In genomic region chr9:98097836-98098235, GRCh38 we compare ENCODE assay signal across 10 cellular contexts. TPM values are rescaled to one million over a fixed set of nuclear protein-coding genes. Genes with fewer than 3 reads are reported as not detected.
DNase-seq lines count a peak whose midpoint lies in the region; ATAC-seq, FAIRE-seq and TF ChIP-seq lines count a peak whose summit lies in the region.
"Had no signal": no experiment of that assay in that cellular context is flagged by ENCODE, and none has a peak within 500 bp of the region (broad histone marks: within the 10 kb centered on the region; RNA-seq: fewer than 3 reads in every experiment).

No MANE protein-coding gene starts in this region.

- H3K4me3 Mint-ChIP-seq in CD8-positive, alpha-beta memory T cell: peak overlapping the region in 2 of 7 donors; percentile 9 to 46
- peak overlapping the region; percentile 53 for H3K4me3 Mint-ChIP-seq in activated CD4-positive, alpha-beta T cell treated with anti-CD3 and anti-CD28 coated beads, Interleukin-2, amount 10 ng/mL, durations not matched to agents 24 days and 14 days
- H3K4me3 Mint-ChIP-seq: brain had no signal

- no peaks in the 10 kb centered on the region for H3K27me3 Mint-ChIP-seq in CD8-positive, alpha-beta memory T cell
- H3K27me3 Mint-ChIP-seq in activated CD4-positive, alpha-beta T cell treated with anti-CD3 and anti-CD28 coated beads, Interleukin-2, amount 10 ng/mL, durations not matched to agents 24 days and 14 days: no peaks in the 10 kb centered on the region

- no peak overlapping the region for H3K27ac ChIP-seq in CD8-positive, alpha-beta memory T cell (ENCODE audit: low read depth, low read length)
- no peak overlapping the region for H3K27ac ChIP-seq in hepatocyte
- H3K27ac ChIP-seq in small intestine (ENCODE audit: low read depth in 1 of 2, low read length in 1 of 2): no peak overlapping the region

- peaks cover 64% of the 10 kb centered on the region for H3K4me1 ChIP-seq in CD8-positive, alpha-beta memory T cell (ENCODE audit: insufficient read depth, low read length)
- H3K4me1 ChIP-seq in hepatocyte (ENCODE audit: insufficient read depth) (peaks cover 5% of the 10 kb centered on the region), small intestine (ENCODE audit: control insufficient read depth in 2 of 2, insufficient read depth in 1 of 2, low read depth in 1 of 2, low read length in 1 of 2) (peaks cover 0 to 4% of the 10 kb centered on the region in 2 donors)

- H3K4me2 ChIP-seq in hepatocyte: no peak overlapping the region

- intact Hi-C loops in activated CD4-positive, alpha-beta T cell treated with anti-CD3 and anti-CD28 coated beads, Interleukin-2, amount 10 ng/mL, durations not matched to agents 24 days and 14 days (cut with micrococcal nuclease): loop anchor here (1.0 to 2.0 kb wide), 4 partner anchors 10 to 41 kb away; partner anchors contain the start of gene NANS

- H3K27ac Mint-ChIP-seq in CD8-positive, alpha-beta memory T cell: peak overlapping the region in 7 of 8 donors; percentile 58 to 92 (median 86)
- peak overlapping the region; percentile 89 for H3K27ac Mint-ChIP-seq in activated CD4-positive, alpha-beta T cell treated with anti-CD3 and anti-CD28 coated beads, Interleukin-2, amount 10 ng/mL, durations not matched to agents 24 days and 14 days

- ATAC-seq in HG03175 (IDR thresholded peaks at IDR 0.05; ENCODE audit: unreplicated experiment): no peak

- DNase-seq in CD8-positive, alpha-beta memory T cell: peak in 2 of 5 donors; percentile 9 to 20
- DNase-seq in LNCaP clone FGC (ENCODE audit: low read depth) (peak; percentile 77), hepatocyte (ENCODE audit: low spot score) (peak; percentile 34), CD1c-positive myeloid dendritic cell (ENCODE audit: extremely low spot score) (no peak), mucosa of gallbladder (ENCODE audit: low spot score) (no peak), small intestine (no peak)
- peak; percentile 87 for DNase-seq in activated CD4-positive, alpha-beta T cell treated with anti-CD3 and anti-CD28 coated beads, Interleukin-2, amount 10 ng/mL, durations not matched to agents 24 days and 14 days

- no peaks in the 10 kb centered on the region for H4K20me1 ChIP-seq in hepatocyte (ENCODE audit: insufficient read depth, poor library complexity, severe bottlenecking)

- H2AFZ ChIP-seq in hepatocyte: no peak overlapping the region

- FAIRE-seq in small intestine (lab: Jason Lieb, UNC): no peak

- H3K36me3 ChIP-seq in CD8-positive, alpha-beta memory T cell (ENCODE audit: insufficient read depth, low read length): peaks cover 23% of the 10 kb centered on the region
- no peaks in the 10 kb centered on the region for H3K36me3 ChIP-seq in hepatocyte (replicated peaks; ENCODE audit: insufficient read depth, low read depth)
- H3K36me3 ChIP-seq in small intestine (ENCODE audit: control insufficient read depth in 2 of 2, insufficient read depth in 2 of 2, low read length in 2 of 2): peaks cover 7 to 23% of the 10 kb centered on the region in 2 donors

- TF ChIP-seq CTCF in LNCaP clone FGC (IDR thresholded peaks at IDR 0.05; ENCODE audit: control insufficient read depth, extremely low read depth, insufficient read depth) (no peak), hepatocyte (IDR thresholded peaks at IDR 0.05; ENCODE audit: poor library complexity) (no peak)

- CTCF ChIA-PET in CD8-positive, alpha-beta memory T cell (lab: Charles Lee): interaction anchor here (1.3 to 4.0 kb wide), 3 partner anchors 10 to 158 kb away, joined by 3 to 17 read pairs (median 9); partner anchors contain the start of genes TBC1D2 and TRIM14

- H3K9me2 ChIP-seq in hepatocyte (replicated peaks; ENCODE audit: insufficient read depth): no peaks in the 10 kb centered on the region

- peaks cover 23 to 69% (median 27%) of the 10 kb centered on the region in 3 donors for H3K36me3 Mint-ChIP-seq in CD8-positive, alpha-beta memory T cell
- peaks cover 66% of the 10 kb centered on the region for H3K36me3 Mint-ChIP-seq in activated CD4-positive, alpha-beta T cell treated with anti-CD3 and anti-CD28 coated beads, Interleukin-2, amount 10 ng/mL, durations not matched to agents 24 days and 14 days (ENCODE audit: low read depth)
- H3K36me3 Mint-ChIP-seq: brain had no signal

- no peaks in the 10 kb centered on the region for H3K79me2 ChIP-seq in hepatocyte

- no peaks in the 10 kb centered on the region for H3K9me3 Mint-ChIP-seq in CD8-positive, alpha-beta memory T cell
- H3K9me3 Mint-ChIP-seq in activated CD4-positive, alpha-beta T cell treated with anti-CD3 and anti-CD28 coated beads, Interleukin-2, amount 10 ng/mL, durations not matched to agents 24 days and 14 days: no peaks in the 10 kb centered on the region
- H3K9me3 Mint-ChIP-seq: brain had no signal

- no peaks in the 10 kb centered on the region for H3K9me3 ChIP-seq in CD8-positive, alpha-beta memory T cell (ENCODE audit: low read length)
- no peaks in the 10 kb centered on the region for H3K9me3 ChIP-seq in hepatocyte (ENCODE audit: low read depth)
- no peaks in the 10 kb centered on the region for H3K9me3 ChIP-seq in small intestine (ENCODE audit: control insufficient read depth, low read depth)
- H3K9me3 ChIP-seq: BLaER1 treated with 17β-estradiol and CSF1 and Interleukin-3, amounts not matched to agents 10 nM and 100 nM had no signal

- peaks cover 68 to 89% (median 75%) of the 10 kb centered on the region in 3 donors for H3K4me1 Mint-ChIP-seq in CD8-positive, alpha-beta memory T cell
- peaks cover 69% of the 10 kb centered on the region for H3K4me1 Mint-ChIP-seq in activated CD4-positive, alpha-beta T cell treated with anti-CD3 and anti-CD28 coated beads, Interleukin-2, amount 10 ng/mL, durations not matched to agents 24 days and 14 days

- H3K4me3 ChIP-seq in CD8-positive, alpha-beta memory T cell (ENCODE audit: low read length): no peak overlapping the region
- H3K4me3 ChIP-seq in LNCaP clone FGC (ENCODE audit: low read depth, low read length) (no peak overlapping the region), hepatocyte (no peak overlapping the region), small intestine (ENCODE audit: low read depth in 1 of 2, low read length in 2 of 2) (no peak overlapping the region)
- H3K4me3 ChIP-seq: BLaER1 treated with 17β-estradiol and CSF1 and Interleukin-3, amounts not matched to agents 10 nM and 100 nM had no signal

- 71% methylated on average over 4 of the region's 4 CpGs for WGBS in hepatocyte (ENCODE audit: low lambda C conversion rate, missing lambda C conversion rate)
- WGBS in small intestine, 3 donors: 67 to 78% (median 76%) methylated on average over 4 of the region's 4 CpGs

- POLR2A ChIA-PET in CD8-positive, alpha-beta memory T cell (lab: Charles Lee): interaction anchor here (0.6 to 1.3 kb wide), 2 partner anchors 159 to 1682 kb away, joined by 3 to 4 read pairs; no protein-coding TSS in a partner anchor

- H3K27me3 ChIP-seq in CD8-positive, alpha-beta memory T cell (ENCODE audit: insufficient read depth, low read length, poor library complexity, severe bottlenecking): no peaks in the 10 kb centered on the region
- no peaks in the 10 kb centered on the region for H3K27me3 ChIP-seq in hepatocyte
- no peaks in the 10 kb centered on the region for H3K27me3 ChIP-seq in small intestine (ENCODE audit: control insufficient read depth in 2 of 2, insufficient read depth in 2 of 2, low read length in 2 of 2)
- H3K27me3 ChIP-seq: BLaER1 treated with 17β-estradiol and CSF1 and Interleukin-3, amounts not matched to agents 10 nM and 100 nM had no signal

RNA-seq across cellular contexts. Expression of gene TRIM14, which starts 21.2 kb away (rescaled TPM):
- 10 to 100 TPM; 46.2 to 52.1 TPM for total RNA-seq in CD8-positive, alpha-beta memory T cell
- 92.5 TPM for polyA plus RNA-seq in CD8-positive, alpha-beta memory T cell
- total RNA-seq in activated CD4-positive, alpha-beta T cell treated with anti-CD3 and anti-CD28 coated beads, Interleukin-2, amount 10 ng/mL, durations not matched to agents 24 days and 14 days: 47.3 and 47.8 TPM in 2 replicates
- total RNA-seq in hepatocyte (10.0 and 12.2 TPM in 2 replicates), mucosa of gallbladder (44.4 TPM)
- polyA plus RNA-seq in hepatocyte (7.4 and 8.1 TPM in 2 replicates), small intestine (10 to 100 TPM; 20.5 to 35.2 (median 30.6) TPM)

RNA-seq across cellular contexts. Expression of gene NANS, which starts 41.3 kb away (rescaled TPM):
- 10 to 100 TPM; 33.2 to 34.8 TPM for total RNA-seq in CD8-positive, alpha-beta memory T cell
- 29.3 TPM for polyA plus RNA-seq in CD8-positive, alpha-beta memory T cell
- 54.0 and 57.1 TPM in 2 replicates for total RNA-seq in activated CD4-positive, alpha-beta T cell treated with anti-CD3 and anti-CD28 coated beads, Interleukin-2, amount 10 ng/mL, durations not matched to agents 24 days and 14 days
- 62.9 and 65.5 TPM in 2 replicates for total RNA-seq in hepatocyte
- polyA plus RNA-seq in hepatocyte: 88.8 and 116 TPM in 2 replicates
- 69.3 TPM for total RNA-seq in mucosa of gallbladder
- 100 to 1,000 TPM in 1 of 3 donors, 10 to 100 TPM in 2; 57.0 to 120 (median 68.9) TPM for polyA plus RNA-seq in small intestine

Comparison
In these comparisons a context has a peak if more than half of its experiments do, and no peak if none do; other contexts are left out.
1. DNase-seq: peak in LNCaP clone FGC (single experiment), activated CD4-positive, alpha-beta T cell treated with anti-CD3 and anti-CD28 coated beads, Interleukin-2, amount 10 ng/mL, durations not matched to agents 24 days and 14 days (single experiment) and hepatocyte (single experiment); none in CD1c-positive myeloid dendritic cell (single experiment), mucosa of gallbladder (single experiment) and small intestine (single experiment).